Comparison of ENCODE assay signal across 17 cellular contexts in genomic region chr17:12445331-12445730, GRCh38.
DNase-seq lines count a peak whose midpoint lies in the region; ATAC-seq and TF ChIP-seq lines count a peak whose summit lies in the region.
"Had no signal": no experiment of that assay in that cellular context is flagged by ENCODE, and none has a peak within 500 bp of the region (broad histone marks: within the 10 kb centered on the region; RNA-seq: fewer than 3 reads in every experiment).

No MANE protein-coding gene starts in this region.

- H3K36me3 ChIP-seq in adipocyte (ENCODE audit: control insufficient read depth, insufficient read depth, low read length, severe bottlenecking): no peaks in the 10 kb centered on the region

- no peak overlapping the region for H2BK120ac ChIP-seq in H9 (ENCODE audit: low read depth, low read length, poor library complexity, severe bottlenecking)

- DNase-seq in EH (ENCODE audit: low read depth): peak; percentile 62
- peak; percentile 57 for DNase-seq in HCEC 1CT
- no peak for DNase-seq in adipocyte (ENCODE audit: low read depth)
- peak; percentile 28 for DNase-seq in fibroblast of mammary gland (ENCODE audit: low read depth)
- no peak for DNase-seq in NCI-H2171 treated with DMSO at 0.1 percent for 48 hours (lab: John Stamatoyannopoulos, UW)
- DNase-seq in H9: no peak
- DNase-seq: 8988T; C1 segment of cervical spinal cord; Calu3; CD4-positive, alpha-beta memory T cell; COR-L47; DMS53; DMS79 treated with DMSO at 0.1 percent for 48 hours; GF-D8; GOT3 had no signal

- no peaks in the 10 kb centered on the region for H3K27me3 ChIP-seq in adipocyte (replicated peaks; ENCODE audit: control insufficient read depth, insufficient read depth, low read length)
- no peaks in the 10 kb centered on the region; the same call in 1 of the 2 replicates for H3K27me3 ChIP-seq in H9 (ENCODE audit: insufficient read depth, low read length)

- H2AK5ac ChIP-seq in H9 (ENCODE audit: insufficient read length, low read length): no peak overlapping the region

- peaks cover 7% of the 10 kb centered on the region for H3K9me3 ChIP-seq in adipocyte (ENCODE audit: control insufficient read depth, low read length)
- H3K9me3 ChIP-seq in H9 (ENCODE audit: control insufficient read depth, low read depth, low read length): no peaks in the 10 kb centered on the region

- no peak overlapping the region for H4K5ac ChIP-seq in H9 (ENCODE audit: insufficient read length, low read depth, low read length)

- H3K79me2 ChIP-seq in H9 (ENCODE audit: insufficient read depth, low read length): no peaks in the 10 kb centered on the region

- no peak overlapping the region for H4K8ac ChIP-seq in H9 (replicated peaks; ENCODE audit: insufficient read length, low read depth, low read length)

- H2AFZ ChIP-seq in H9 (ENCODE audit: low read length): no peak overlapping the region

- no peaks in the 10 kb centered on the region for H3K27me3 Mint-ChIP-seq in H9 (ENCODE audit: low read depth)
- H3K27me3 Mint-ChIP-seq: CD4-positive, alpha-beta memory T cell had no signal

- no peak overlapping the region for H2BK20ac ChIP-seq in H9 (ENCODE audit: low read depth, low read length, poor library complexity, severe bottlenecking)

- no peak overlapping the region for H3K4me2 ChIP-seq in H9 (ENCODE audit: insufficient read depth, insufficient read length, low read length)

- TF ChIP-seq CTCF in fibroblast of mammary gland (conservative IDR thresholded peaks at IDR 0.05; ENCODE audit: control insufficient read depth, insufficient read depth, low read depth, low read length): no peak
- no peak for TF ChIP-seq CTCF in H9 (conservative IDR thresholded peaks at IDR 0.05)

- no peak overlapping the region for H3T11ph ChIP-seq in H9 (ENCODE audit: low read length)

- no peak overlapping the region for H3K18ac ChIP-seq in H9 (ENCODE audit: insufficient read length, low read depth, low read length)

- no peaks in the 10 kb centered on the region for H3K23me2 ChIP-seq in H9 (ENCODE audit: insufficient read length, low read depth, low read length, poor library complexity, severe bottlenecking)

- peaks cover 3 to 5% (median 3%) of the 10 kb centered on the region in 3 experiments; a peak in 5 of 7 replicates for H3K36me3 Mint-ChIP-seq in H9 (ENCODE audit: insufficient read depth in 1 of 3, low read depth in 3 of 3)
- H3K36me3 Mint-ChIP-seq: CD4-positive, alpha-beta memory T cell had no signal

- H4K20me1 ChIP-seq in H9 (ENCODE audit: control insufficient read depth, insufficient read depth, insufficient read length): no peaks in the 10 kb centered on the region

- H3K4me3 ChIP-seq in adipocyte (ENCODE audit: low read length) (peak overlapping the region; percentile 33), fibroblast of mammary gland (ENCODE audit: control insufficient read depth, low read depth, low read length) (no peak overlapping the region)

- H2BK15ac ChIP-seq in H9 (ENCODE audit: low read depth, low read length): no peak overlapping the region

- no peak overlapping the region for H3K23ac ChIP-seq in H9 (ENCODE audit: insufficient read length, low read depth, low read length)

- H3K4me1 ChIP-seq in adipocyte (ENCODE audit: control insufficient read depth, insufficient read depth, low read length): no peaks in the 10 kb centered on the region
- no peaks in the 10 kb centered on the region for H3K4me1 ChIP-seq in H9 (ENCODE audit: insufficient read depth, low read length)

- H3K9ac ChIP-seq in adipocyte (ENCODE audit: low read length) (no peak overlapping the region), H9 (ENCODE audit: extremely low read depth, insufficient read length, low read length) (no peak overlapping the region)

- H3K27ac ChIP-seq in H9 (ENCODE audit: insufficient read length, low read depth, low read length): no peak overlapping the region

- no CpG with 5 or more reads among the region's 1 CpG for WGBS in H9 (ENCODE audit: extremely low coverage, insufficient read length, low lambda C conversion rate)

- no peak overlapping the region for H3K56ac ChIP-seq in H9 (ENCODE audit: insufficient read length, low read depth, low read length)

- no peak for ATAC-seq in HG03565 (IDR thresholded peaks at IDR 0.05; ENCODE audit: unreplicated experiment)
- ATAC-seq: HCT116 had no signal

- no peak overlapping the region for H3K4ac ChIP-seq in H9 (ENCODE audit: low read depth, low read length)

- H3K4me1 Mint-ChIP-seq in H9: no peaks in the 10 kb centered on the region
- H3K4me1 Mint-ChIP-seq: CD4-positive, alpha-beta memory T cell had no signal

- peak overlapping the region in 1 of 3 experiments; percentile 24; a peak in 1 of 7 replicates for H3K27ac Mint-ChIP-seq in H9
- H3K27ac Mint-ChIP-seq: CD4-positive, alpha-beta memory T cell had no signal

- no peak overlapping the region for H4K91ac ChIP-seq in H9 (ENCODE audit: insufficient read length, low read depth, low read length)

- no peaks in the 10 kb centered on the region for H3K79me1 ChIP-seq in H9 (ENCODE audit: insufficient read depth, low read depth, low read length, poor library complexity, severe bottlenecking)

- no peak overlapping the region for H3K14ac ChIP-seq in H9 (ENCODE audit: insufficient read depth, low read length)

- H2BK5ac ChIP-seq in H9 (ENCODE audit: insufficient read length, low read length): no peak overlapping the region

- H3K9me3 Mint-ChIP-seq in H9: peaks cover 12 to 17% of the 10 kb centered on the region in 2 experiments

- no peak overlapping the region for H3K4me3 Mint-ChIP-seq in H9
- H3K4me3 Mint-ChIP-seq: CD4-positive, alpha-beta memory T cell had no signal

- H2BK12ac ChIP-seq in H9 (ENCODE audit: insufficient read length, low read depth, low read length): no peak overlapping the region

Comparison
In these comparisons a context has a peak if more than half of its experiments do, and no peak if none do; other contexts are left out.
1. DNase-seq: peak in EH (single experiment), HCEC 1CT (single experiment) and fibroblast of mammary gland (single experiment); none in adipocyte (single experiment), NCI-H2171 treated with DMSO at 0.1 percent for 48 hours (single experiment) and H9 (single experiment).